Comparison of ENCODE assay signal across 8 cellular contexts in the genomic region with DNA sequence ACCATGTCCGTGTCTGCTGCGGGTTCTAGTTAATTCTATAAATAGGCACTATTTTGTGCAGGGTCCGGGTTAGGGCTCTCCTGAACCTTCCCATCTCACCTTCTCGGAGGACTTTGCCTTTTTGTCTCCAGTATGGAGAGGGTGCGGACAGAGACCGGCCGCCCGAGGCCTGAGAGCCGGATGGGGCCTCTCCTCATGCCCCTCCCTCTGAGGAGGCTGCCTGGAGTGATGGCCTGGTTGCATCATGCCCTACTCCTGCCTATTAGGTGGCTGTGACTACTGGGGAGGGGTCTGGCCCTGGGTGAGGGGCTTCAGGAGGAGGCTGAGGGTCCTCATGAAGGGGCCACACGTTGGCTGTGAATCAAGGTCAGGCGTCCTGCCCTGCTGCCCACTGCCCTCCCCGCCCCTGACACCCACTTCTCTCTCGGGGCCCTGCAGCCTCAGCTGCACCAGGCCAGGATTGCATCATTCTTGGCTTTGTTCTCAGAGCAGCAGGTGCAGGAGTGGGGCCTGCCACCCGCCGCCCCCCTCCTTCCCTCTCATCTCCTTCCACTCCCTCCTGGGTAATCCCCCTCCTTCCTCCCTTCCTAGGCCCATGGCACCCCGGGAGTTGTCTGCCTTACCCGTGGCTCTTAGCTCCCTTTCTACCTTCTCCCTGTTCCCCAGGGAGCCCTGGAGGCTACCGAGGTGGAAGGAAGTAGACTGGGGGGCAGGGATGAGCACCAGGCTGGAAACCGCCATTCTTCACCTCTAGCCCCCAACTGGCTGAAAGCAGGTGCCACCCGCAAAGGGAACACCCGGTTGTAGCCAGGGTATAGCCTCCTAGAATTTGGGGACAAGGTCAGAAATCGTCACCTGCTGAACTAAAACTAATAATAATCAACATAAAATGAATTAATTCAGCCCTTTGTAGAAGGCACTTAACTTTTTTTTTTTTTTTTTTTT. TPM values are rescaled to one million over a fixed set of nuclear protein-coding genes. Genes with fewer than 3 reads are reported as not detected.
A peak's percentile ranks its signal among the peaks of the same experiment; 100 is the strongest.
DNase-seq lines count a peak whose midpoint lies in the region; ATAC-seq and TF ChIP-seq lines count a peak whose summit lies in the region.

No MANE protein-coding gene starts in this region.

- no peaks in the 10 kb centered on the region for H3K9me3 ChIP-seq in gastrocnemius medialis

- H3K27me3 ChIP-seq in gastrocnemius medialis: peaks cover 9 to 13% (median 10%) of the 10 kb centered on the region in 3 donors

- peak; percentile 41 to 48 for DNase-seq in activated T-cell treated with anti-CD3 and anti-CD28 coated beads, Interleukin-2, amount 50 U/mL, for 48 hours
- DNase-seq in activated T-cell treated with anti-CD3 and anti-CD28 coated beads, Interleukin-2, amount 50 U/mL, for 1 hour: no peak
- peak; percentile 90 to 98 (median 97) for DNase-seq in NCI-H1417 (lab: John Stamatoyannopoulos, UW)
- peak; percentile 89 for DNase-seq in SK-N-DZ (ENCODE audit: low spot score)
- peak in 1 of 2 donors; percentile 55 for DNase-seq in gastrocnemius medialis
- DNase-seq in activated CD4-positive, CD25-positive, alpha-beta regulatory T cell treated with anti-CD3 and anti-CD28 coated beads, Interleukin-2, amount 50 U/mL, for 72 hours: no peak

- peaks cover 7 to 21% of the 10 kb centered on the region in 2 donors for H3K4me1 ChIP-seq in gastrocnemius medialis

- ATAC-seq in esophagus mucosa (peak; percentile 54), gastrocnemius medialis (peak; percentile 59 to 85), GM21825 (IDR thresholded peaks at IDR 0.05; ENCODE audit: unreplicated experiment) (no peak)

- no peaks in the 10 kb centered on the region for H3K36me3 ChIP-seq in gastrocnemius medialis

- in situ Hi-C loops in gastrocnemius medialis (cut with MboI; ENCODE audit: low sequenced_read_pairs in 4 of 4): loop anchor here in 2 of 4 donors (5.0 kb wide), 2 partner anchors 68 to 73 kb away; a partner anchor contains a TSS

- peak overlapping the region in 3 of 4 donors; percentile 39 to 69 (median 60) for H3K27ac ChIP-seq in gastrocnemius medialis

- TF ChIP-seq CTCF in gastrocnemius medialis (IDR thresholded peaks at IDR 0.05 in 4 of 5, conservative IDR thresholded peaks at IDR 0.05 in 1 of 5): no peak

- peak overlapping the region; percentile 23 to 40 (median 26) for H3K4me3 ChIP-seq in gastrocnemius medialis

- no peak for TF ChIP-seq POLR2A in gastrocnemius medialis (IDR thresholded peaks at IDR 0.05)

- intact Hi-C loops in gastrocnemius medialis (cut with DNase I; ENCODE audit: low total_unique reads): no loop called here

RNA-seq across cellular contexts. Expression of a gene that starts 12.7 kb away (rescaled TPM):
- polyA plus RNA-seq in SK-N-DZ (2014; cell fraction: cytosol; rRNA removed): 18.2 and 21.7 TPM in 2 replicates
- 20.8 and 21.0 TPM in 2 replicates for polyA plus RNA-seq in SK-N-DZ (2014; cell fraction: nucleus; rRNA removed)
- 148 TPM for total RNA-seq in esophagus mucosa
- total RNA-seq in gastrocnemius medialis: 10 to 100 TPM in 3 of 4 donors, 1 to 10 TPM in 1; 8.0 to 22.7 (median 12.1) TPM

Comparison
In these comparisons a context has a peak if more than half of its experiments do, and no peak if none do; other contexts are left out.
1. DNase-seq: peak in activated T-cell treated with anti-CD3 and anti-CD28 coated beads, Interleukin-2, amount 50 U/mL, for 48 hours (2 of 2), NCI-H1417 (3 of 3) and SK-N-DZ (single experiment); none in activated T-cell treated with anti-CD3 and anti-CD28 coated beads, Interleukin-2, amount 50 U/mL, for 1 hour (single experiment) and activated CD4-positive, CD25-positive, alpha-beta regulatory T cell treated with anti-CD3 and anti-CD28 coated beads, Interleukin-2, amount 50 U/mL, for 72 hours (single experiment).